1 cellular context compared by ENCODE assay signal in the genomic region with DNA sequence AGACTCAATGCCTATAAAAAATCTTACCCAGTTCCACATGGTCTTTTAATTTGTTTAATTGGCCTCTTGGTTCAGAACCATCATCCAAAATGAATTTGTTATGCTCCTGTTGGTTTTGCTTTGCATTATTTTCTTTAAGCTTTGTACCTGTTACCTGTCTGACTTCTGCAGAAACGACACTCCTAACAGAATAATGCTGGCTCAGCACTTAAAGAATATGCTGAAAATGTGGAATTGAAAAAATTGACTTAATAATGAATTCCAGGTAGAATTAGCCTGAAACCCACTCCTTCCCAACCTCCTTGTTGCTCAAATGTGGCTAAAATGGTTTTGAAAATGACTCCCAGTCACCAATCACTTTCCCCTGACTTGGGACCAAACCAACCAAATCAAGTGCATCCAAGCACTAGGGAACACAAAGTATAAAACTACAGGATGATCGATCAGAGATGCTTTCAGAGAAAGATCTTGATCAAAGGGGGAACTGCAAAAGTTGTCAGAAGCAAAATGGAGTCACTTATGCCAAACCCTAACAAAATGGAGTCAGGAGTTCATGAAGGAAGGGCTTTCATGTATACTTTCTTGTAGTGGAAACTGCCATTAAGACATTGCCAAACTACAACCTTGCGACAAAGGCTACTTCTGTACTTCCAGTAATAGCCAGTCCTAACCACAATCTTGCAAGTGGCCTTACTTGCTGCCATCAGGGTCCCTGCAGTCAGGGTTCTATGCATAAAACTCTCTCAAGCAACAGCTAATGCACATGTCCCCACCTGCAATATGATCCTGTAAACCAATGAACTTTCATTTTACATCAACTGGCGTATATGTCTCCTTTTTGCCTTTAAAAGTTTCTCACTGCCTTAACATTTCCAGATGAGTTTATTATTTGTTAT.
A peak's percentile ranks its signal among the peaks of the same experiment; 100 is the strongest.
TF ChIP-seq lines count a peak whose summit lies in the region.

No MANE protein-coding gene starts in this region.

TF ChIP-seq in K562, 482 proteins besides CTCF, POLR2A, EP300 and RAD21 (continued from another document and continues in another):
- TF ChIP-seq, protein P1, sequence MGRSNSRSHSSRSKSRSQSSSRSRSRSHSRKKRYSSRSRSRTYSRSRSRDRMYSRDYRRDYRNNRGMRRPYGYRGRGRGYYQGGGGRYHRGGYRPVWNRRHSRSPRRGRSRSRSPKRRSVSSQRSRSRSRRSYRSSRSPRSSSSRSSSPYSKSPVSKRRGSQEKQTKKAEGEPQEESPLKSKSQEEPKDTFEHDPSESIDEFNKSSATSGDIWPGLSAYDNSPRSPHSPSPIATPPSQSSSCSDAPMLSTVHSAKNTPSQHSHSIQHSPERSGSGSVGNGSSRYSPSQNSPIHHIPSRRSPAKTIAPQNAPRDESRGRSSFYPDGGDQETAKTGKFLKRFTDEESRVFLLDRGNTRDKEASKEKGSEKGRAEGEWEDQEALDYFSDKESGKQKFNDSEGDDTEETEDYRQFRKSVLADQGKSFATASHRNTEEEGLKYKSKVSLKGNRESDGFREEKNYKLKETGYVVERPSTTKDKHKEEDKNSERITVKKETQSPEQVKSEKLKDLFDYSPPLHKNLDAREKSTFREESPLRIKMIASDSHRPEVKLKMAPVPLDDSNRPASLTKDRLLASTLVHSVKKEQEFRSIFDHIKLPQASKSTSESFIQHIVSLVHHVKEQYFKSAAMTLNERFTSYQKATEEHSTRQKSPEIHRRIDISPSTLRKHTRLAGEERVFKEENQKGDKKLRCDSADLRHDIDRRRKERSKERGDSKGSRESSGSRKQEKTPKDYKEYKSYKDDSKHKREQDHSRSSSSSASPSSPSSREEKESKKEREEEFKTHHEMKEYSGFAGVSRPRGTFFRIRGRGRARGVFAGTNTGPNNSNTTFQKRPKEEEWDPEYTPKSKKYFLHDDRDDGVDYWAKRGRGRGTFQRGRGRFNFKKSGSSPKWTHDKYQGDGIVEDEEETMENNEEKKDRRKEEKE (IDR thresholded peaks at IDR 0.05; ENCODE audit: borderline replicate concordance in 1 of 2, control insufficient read depth in 1 of 2, low read depth in 2 of 2, low read length in 1 of 2), result no peak
- TF ChIP-seq FOXK2 (conservative IDR thresholded peaks at IDR 0.05 in 1 of 2, IDR thresholded peaks at IDR 0.05 in 1 of 2; ENCODE audit: low read depth in 2 of 2) (no peak), ZBED1 (IDR thresholded peaks at IDR 0.05) (no peak), CREB5 (CRISPR knock-in tag; IDR thresholded peaks at IDR 0.05) (peak; percentile 91), STAT5A (IDR thresholded peaks at IDR 0.05; ENCODE audit: borderline replicate concordance, low read length) (no peak), POLR2G (IDR thresholded peaks at IDR 0.05; ENCODE audit: low read depth, low read length) (no peak), MXI1 (IDR thresholded peaks at IDR 0.05; ENCODE audit: low read depth, low read length) (no peak), PML (IDR thresholded peaks at IDR 0.05; ENCODE audit: low read length) (no peak), HDAC8 (tag; IDR thresholded peaks at IDR 0.05) (peak; percentile 85), ATF2 (CRISPR knock-in tag; IDR thresholded peaks at IDR 0.05) (no peak), MCM3 (IDR thresholded peaks at IDR 0.05) (no peak), PTBP1 (IDR thresholded peaks at IDR 0.05; ENCODE audit: low read depth, low read length) (no peak), MEIS2 (IDR thresholded peaks at IDR 0.05; ENCODE audit: partially characterized antibody) (no peak), SMARCC2 (IDR thresholded peaks at IDR 0.05; ENCODE audit: low read depth) (no peak), BRF1 (IDR thresholded peaks at IDR 0.05; ENCODE audit: borderline replicate concordance, extremely low read depth, insufficient read length) (no peak), BMI1 (IDR thresholded peaks at IDR 0.05; ENCODE audit: low read length) (no peak), ZBTB12 (CRISPR knock-in tag; IDR thresholded peaks at IDR 0.05) (peak; percentile 31; the same call in 1 of the 2 replicates), C11orf30 (IDR thresholded peaks at IDR 0.05; ENCODE audit: low read depth) (peak; percentile 75; the same call in 1 of the 2 replicates), HIVEP1 (CRISPR knock-in tag; IDR thresholded peaks at IDR 0.05) (no peak), ZNF589 (CRISPR knock-in tag; IDR thresholded peaks at IDR 0.05; ENCODE audit: low read depth) (peak; percentile 98), CBX8 (IDR thresholded peaks at IDR 0.05; ENCODE audit: borderline replicate concordance, extremely low read depth, low read depth, low read length, poor library complexity, severe bottlenecking) (no peak), DPF2 (IDR thresholded peaks at IDR 0.05) (no peak), TCF7L2 (IDR thresholded peaks at IDR 0.05; ENCODE audit: low read depth, low read length) (no peak), U2AF1 (optimal IDR thresholded peaks at IDR 0.05; ENCODE audit: low read depth, low read length) (no peak), ZNF445 (CRISPR knock-in tag; IDR thresholded peaks at IDR 0.05; ENCODE audit: low read depth) (no peak), GATA2 (CRISPR knock-in tag; IDR thresholded peaks at IDR 0.05) (no peak), SMAD4 (CRISPR knock-in tag; conservative IDR thresholded peaks at IDR 0.05) (peak; percentile 89), ZBTB9 (CRISPR knock-in tag; IDR thresholded peaks at IDR 0.05) (peak; percentile 97), ZNF644 (tag; IDR thresholded peaks at IDR 0.05; ENCODE audit: low read depth) (peak; percentile 82; the same call in 1 of the 2 replicates), NCOA1 (IDR thresholded peaks at IDR 0.05; ENCODE audit: low read depth) (no peak), ATF7 (IDR thresholded peaks at IDR 0.05) (no peak), PBX2 (CRISPR knock-in tag; IDR thresholded peaks at IDR 0.05; ENCODE audit: low read depth) (no peak), PBX2 (tag; conservative IDR thresholded peaks at IDR 0.05; ENCODE audit: low read depth) (no peak), ZNF239 (CRISPR knock-in tag; IDR thresholded peaks at IDR 0.05) (peak; percentile 84), TEAD4 (IDR thresholded peaks at IDR 0.05; ENCODE audit: low read length) (no peak), TEAD4 (CRISPR knock-in tag; IDR thresholded peaks at IDR 0.05; ENCODE audit: borderline replicate concordance) (no peak), HINFP (tag; conservative IDR thresholded peaks at IDR 0.05; ENCODE audit: low read depth) (0 out of 2 replicates have a peak, but pooled peaks have one; percentile 49)
- TF ChIP-seq, protein P2, sequence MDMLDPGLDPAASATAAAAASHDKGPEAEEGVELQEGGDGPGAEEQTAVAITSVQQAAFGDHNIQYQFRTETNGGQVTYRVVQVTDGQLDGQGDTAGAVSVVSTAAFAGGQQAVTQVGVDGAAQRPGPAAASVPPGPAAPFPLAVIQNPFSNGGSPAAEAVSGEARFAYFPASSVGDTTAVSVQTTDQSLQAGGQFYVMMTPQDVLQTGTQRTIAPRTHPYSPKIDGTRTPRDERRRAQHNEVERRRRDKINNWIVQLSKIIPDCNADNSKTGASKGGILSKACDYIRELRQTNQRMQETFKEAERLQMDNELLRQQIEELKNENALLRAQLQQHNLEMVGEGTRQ (CRISPR knock-in tag; IDR thresholded peaks at IDR 0.05), result no peak
- TF ChIP-seq, protein P3, sequence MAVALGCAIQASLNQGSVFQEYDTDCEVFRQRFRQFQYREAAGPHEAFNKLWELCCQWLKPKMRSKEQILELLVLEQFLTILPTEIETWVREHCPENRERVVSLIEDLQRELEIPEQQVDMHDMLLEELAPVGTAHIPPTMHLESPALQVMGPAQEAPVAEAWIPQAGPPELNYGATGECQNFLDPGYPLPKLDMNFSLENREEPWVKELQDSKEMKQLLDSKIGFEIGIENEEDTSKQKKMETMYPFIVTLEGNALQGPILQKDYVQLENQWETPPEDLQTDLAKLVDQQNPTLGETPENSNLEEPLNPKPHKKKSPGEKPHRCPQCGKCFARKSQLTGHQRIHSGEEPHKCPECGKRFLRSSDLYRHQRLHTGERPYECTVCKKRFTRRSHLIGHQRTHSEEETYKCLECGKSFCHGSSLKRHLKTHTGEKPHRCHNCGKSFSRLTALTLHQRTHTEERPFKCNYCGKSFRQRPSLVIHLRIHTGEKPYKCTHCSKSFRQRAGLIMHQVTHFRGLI (CRISPR knock-in tag; IDR thresholded peaks at IDR 0.05), result 0 out of 2 replicates have a peak, but pooled peaks have one; percentile 77
- TF ChIP-seq, protein P4, sequence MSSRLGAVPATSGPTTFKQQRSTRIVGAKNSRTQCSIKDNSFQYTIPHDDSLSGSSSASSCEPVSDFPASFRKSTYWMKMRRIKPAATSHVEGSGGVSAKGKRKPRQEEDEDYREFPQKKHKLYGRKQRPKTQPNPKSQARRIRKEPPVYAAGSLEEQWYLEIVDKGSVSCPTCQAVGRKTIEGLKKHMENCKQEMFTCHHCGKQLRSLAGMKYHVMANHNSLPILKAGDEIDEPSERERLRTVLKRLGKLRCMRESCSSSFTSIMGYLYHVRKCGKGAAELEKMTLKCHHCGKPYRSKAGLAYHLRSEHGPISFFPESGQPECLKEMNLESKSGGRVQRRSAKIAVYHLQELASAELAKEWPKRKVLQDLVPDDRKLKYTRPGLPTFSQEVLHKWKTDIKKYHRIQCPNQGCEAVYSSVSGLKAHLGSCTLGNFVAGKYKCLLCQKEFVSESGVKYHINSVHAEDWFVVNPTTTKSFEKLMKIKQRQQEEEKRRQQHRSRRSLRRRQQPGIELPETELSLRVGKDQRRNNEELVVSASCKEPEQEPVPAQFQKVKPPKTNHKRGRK (tag; IDR thresholded peaks at IDR 0.05), result no peak
